ENCODE assay signal across 8 cellular contexts in genomic region chr12:28172434-28173030, GRCh38. TPM values are rescaled to one million over a fixed set of nuclear protein-coding genes. Genes with fewer than 3 reads are reported as not detected.
DNase-seq lines count a peak whose midpoint lies in the region; ATAC-seq and TF ChIP-seq lines count a peak whose summit lies in the region.

No MANE protein-coding gene starts in this region.

- H3K4me2 ChIP-seq in DND-41 (ENCODE audit: insufficient read depth, low read length) (no peak overlapping the region), SK-N-SH (no peak overlapping the region)

- CTCF ChIA-PET in SK-N-SH (lab: Yijun Ruan, JAX), result interaction anchor here (0.6 to 1.5 kb wide), 3 partner anchors 8 to 203 kb away, joined by 3 to 4 read pairs (median 3); no protein-coding TSS in a partner anchor

- H3K9me3 ChIP-seq in DND-41 (ENCODE audit: insufficient read depth, low read length, severe bottlenecking), result no peaks in the 10 kb centered on the region
- no peaks in the 10 kb centered on the region for H3K9me3 ChIP-seq in SK-N-SH
- H3K9me3 ChIP-seq in tibial artery, result no peaks in the 10 kb centered on the region

- H3K9ac ChIP-seq in DND-41 (ENCODE audit: low read depth, low read length) (no peak overlapping the region), SK-N-SH (no peak overlapping the region)

- H3K79me2 ChIP-seq in DND-41 (ENCODE audit: insufficient read depth, low read length) (no peaks in the 10 kb centered on the region), SK-N-SH (ENCODE audit: insufficient read depth) (no peaks in the 10 kb centered on the region)

- peaks cover 5% of the 10 kb centered on the region; the same call in 1 of the 2 replicates for H3K4me1 ChIP-seq in DND-41 (ENCODE audit: insufficient read depth, low read length)
- no peaks in the 10 kb centered on the region; a peak in 1 of 4 replicates for H3K4me1 ChIP-seq in SK-N-SH (ENCODE audit: control insufficient read depth in 1 of 2, insufficient read depth in 2 of 2, low read depth in 1 of 2, low read length in 1 of 2)
- no peaks in the 10 kb centered on the region for H3K4me1 ChIP-seq in tibial artery

- no peaks in the 10 kb centered on the region for H3K27me3 ChIP-seq in DND-41 (ENCODE audit: insufficient read depth, low read length, poor library complexity)
- no peaks in the 10 kb centered on the region for H3K27me3 ChIP-seq in SK-N-SH (ENCODE audit: insufficient read depth)
- no peaks in the 10 kb centered on the region for H3K27me3 ChIP-seq in tibial artery

- no peaks in the 10 kb centered on the region for H3F3A ChIP-seq in SK-N-SH (replicated peaks; ENCODE audit: insufficient read depth)

- ATAC-seq in DND-41 (ENCODE audit: insufficient read depth, low read depth), result peak; percentile 83
- ATAC-seq in HG03439 (IDR thresholded peaks at IDR 0.05; ENCODE audit: unreplicated experiment), result no peak

- 79% methylated on average over 3 of the region's 3 CpGs for WGBS in SK-N-SH (ENCODE audit: low lambda C conversion rate)

- no peaks in the 10 kb centered on the region for H3K36me3 ChIP-seq in DND-41 (ENCODE audit: insufficient read depth, low read length)
- no peaks in the 10 kb centered on the region for H3K36me3 ChIP-seq in SK-N-SH (replicated peaks in 1 of 2; ENCODE audit: control insufficient read depth in 1 of 2, insufficient read depth in 2 of 2, low read length in 1 of 2)
- H3K36me3 ChIP-seq in tibial artery, result no peaks in the 10 kb centered on the region

- TF ChIP-seq CTCF in DND-41 (IDR thresholded peaks at IDR 0.05; ENCODE audit: borderline replicate concordance, extremely low read depth, low read length, poor library complexity, severe bottlenecking), result peak; percentile 70
- TF ChIP-seq CTCF in SK-N-SH (IDR thresholded peaks at IDR 0.05), result peak; percentile 79
- TF ChIP-seq CTCF in tibial artery (IDR thresholded peaks at IDR 0.05), result peak; percentile 18 to 21

- H4K20me1 ChIP-seq in DND-41 (ENCODE audit: insufficient read depth, low read length), result no peaks in the 10 kb centered on the region
- H4K20me1 ChIP-seq in SK-N-SH (ENCODE audit: insufficient read depth), result no peaks in the 10 kb centered on the region

- intact Hi-C loops in tibial artery (cut with DNase I; ENCODE audit: low total_unique reads), result no loop called here

- no peak overlapping the region for H2AFZ ChIP-seq in DND-41 (ENCODE audit: low read depth, low read length)
- no peak overlapping the region for H2AFZ ChIP-seq in SK-N-SH (ENCODE audit: low read depth)

- H3K9me2 ChIP-seq in SK-N-SH, result no peaks in the 10 kb centered on the region

- TF ChIP-seq EP300 in SK-N-SH (IDR thresholded peaks at IDR 0.05; ENCODE audit: borderline replicate concordance in 1 of 2, low read depth in 1 of 2, low read length in 1 of 2), result no peak

- H3K27ac ChIP-seq in DND-41 (ENCODE audit: low read length), result no peak overlapping the region
- peak overlapping the region in 1 of 2 experiments; percentile 16; a peak in 1 of 4 replicates for H3K27ac ChIP-seq in SK-N-SH (ENCODE audit: low read depth in 2 of 2, low read length in 1 of 2)
- H3K27ac ChIP-seq in tibial artery, result no peak overlapping the region

- peak; percentile 40 for DNase-seq in DND-41
- peak; percentile 51 to 72 for DNase-seq in Kasumi-1 (lab: John Stamatoyannopoulos, UW)
- peak; percentile 42 for DNase-seq in SK-N-SH
- peak; percentile 38 for DNase-seq in foreskin melanocyte
- no peak for DNase-seq in tibial artery
- DNase-seq in CD1c-positive myeloid dendritic cell (ENCODE audit: extremely low spot score), result no peak
- no peak for DNase-seq in retina

- TF ChIP-seq RAD21 in SK-N-SH (IDR thresholded peaks at IDR 0.05; ENCODE audit: low read length), result peak; percentile 82

- H3K4me3 ChIP-seq in DND-41 (ENCODE audit: low read depth in 1 of 2, low read length in 2 of 2) (no peak overlapping the region), SK-N-SH (ENCODE audit: low read depth in 2 of 2, low read length in 1 of 2) (no peak overlapping the region), tibial artery (no peak overlapping the region)

- POLR2A ChIA-PET in SK-N-SH (lab: Yijun Ruan, JAX), result no interaction called here

TF ChIP-seq in SK-N-SH, 30 proteins besides CTCF, POLR2A, EP300 and RAD21:
- peak; percentile 39; the same call in 1 of the 2 replicates for TF ChIP-seq ELF1 (IDR thresholded peaks at IDR 0.05)
- TF ChIP-seq SMC3 (IDR thresholded peaks at IDR 0.05; ENCODE audit: low read depth, low read length), result peak; percentile 88
- peak; percentile 11; the same call in 1 of the 2 replicates for TF ChIP-seq NFIC (IDR thresholded peaks at IDR 0.05; ENCODE audit: borderline replicate concordance)
- no peak for TF ChIP-seq USF2 (IDR thresholded peaks at IDR 0.05; ENCODE audit: borderline replicate concordance, low read depth, low read length)
- TF ChIP-seq FOSL2 (IDR thresholded peaks at IDR 0.05; ENCODE audit: borderline replicate concordance, low read depth), result no peak
- peak; percentile 74 for TF ChIP-seq TCF12 (IDR thresholded peaks at IDR 0.05)
- no peak for TF ChIP-seq EZH2phosphoT487 (IDR thresholded peaks at IDR 0.05; ENCODE audit: borderline replicate concordance, low read depth)

RNA-seq across cellular contexts. Expression of gene CCDC91, which starts 17.7 kb away (rescaled TPM):
- polyA plus RNA-seq in SK-N-SH (2012; rRNA removed), result 13.0 and 15.0 TPM in 2 replicates
- 17.4 and 23.0 TPM in 2 replicates for polyA plus RNA-seq in SK-N-SH (2012; cell fraction: cytosol; rRNA removed)
- 9.0 and 15.1 TPM in 2 replicates for polyA plus RNA-seq in SK-N-SH (2012; cell fraction: nucleus; rRNA removed)

Comparison
In these comparisons a context has a peak if more than half of its experiments do, and no peak if none do; other contexts are left out.
1. DNase-seq: peak in DND-41 (single experiment), Kasumi-1 (2 of 2), SK-N-SH (single experiment) and foreskin melanocyte (single experiment); none in tibial artery (0 of 2), CD1c-positive myeloid dendritic cell (single experiment) and retina (single experiment).
2. CTCF ChIP-seq: peak in every context shown above with its lines; median percentile 79 in SK-N-SH; 70 in DND-41; 20 in tibial artery.